Comparison of ENCODE assay signal across 14 cellular contexts in the genomic region with DNA sequence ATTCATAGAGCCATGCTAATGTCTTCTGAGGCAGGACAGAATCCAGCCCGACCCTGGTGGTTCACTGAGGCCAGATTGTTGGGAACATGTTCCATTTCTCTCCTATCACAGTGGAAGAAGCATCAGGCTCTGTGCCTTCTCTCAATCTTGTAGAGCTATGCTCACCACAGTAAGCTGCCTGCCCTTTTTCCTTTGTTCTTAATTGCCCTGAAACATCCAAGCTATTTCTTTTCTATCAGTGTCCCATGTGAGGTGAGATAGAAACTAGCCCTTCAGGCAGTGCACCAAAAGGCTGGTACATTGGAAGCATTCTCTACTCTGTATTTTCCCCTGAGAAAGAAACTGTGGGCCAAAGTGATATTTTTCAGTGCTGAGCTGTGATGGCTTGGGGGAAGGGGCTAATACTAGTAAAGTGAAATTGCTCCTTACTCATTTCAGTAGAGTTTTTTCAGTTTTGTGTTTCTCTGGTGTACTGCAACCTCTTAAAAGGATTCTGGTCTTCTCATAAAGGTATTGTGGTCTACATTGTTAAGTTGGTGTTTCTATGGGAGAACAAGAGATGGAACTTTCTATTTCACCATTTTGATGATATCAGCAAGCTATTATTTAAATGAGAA.
A peak's percentile ranks its signal among the peaks of the same experiment; 100 is the strongest.
DNase-seq lines count a peak whose midpoint lies in the region; ATAC-seq and TF ChIP-seq lines count a peak whose summit lies in the region.
"Had no signal": no experiment of that assay in that cellular context is flagged by ENCODE, and none has a peak within 500 bp of the region (broad histone marks: within the 10 kb centered on the region; RNA-seq: fewer than 3 reads in every experiment).

No MANE protein-coding gene starts in this region.

- H3K27me3 ChIP-seq in foreskin keratinocyte = no peaks in the 10 kb centered on the region
- no peaks in the 10 kb centered on the region for H3K27me3 ChIP-seq in WERI-Rb-1 (ENCODE audit: insufficient read depth, low read depth, severe bottlenecking)
- H3K27me3 ChIP-seq: heart left ventricle had no signal

- H3K4me3 ChIP-seq in GM12864 (ENCODE audit: low read depth, low read length) = no peak overlapping the region
- no peak overlapping the region for H3K4me3 ChIP-seq in WERI-Rb-1 (ENCODE audit: low read depth, low read length)
- H3K4me3 ChIP-seq: heart left ventricle had no signal

- ATAC-seq in GM19043 (IDR thresholded peaks at IDR 0.05; ENCODE audit: low read depth, unreplicated experiment) = peak; percentile 97
- peak; percentile 93 for ATAC-seq in HG02588 (IDR thresholded peaks at IDR 0.05; ENCODE audit: unreplicated experiment)
- peak; percentile 91 for ATAC-seq in HG03378 (IDR thresholded peaks at IDR 0.05; ENCODE audit: unreplicated experiment)
- no peak for ATAC-seq in foreskin keratinocyte
- ATAC-seq: heart left ventricle had no signal

- H3K27ac ChIP-seq in foreskin keratinocyte = no peak overlapping the region
- H3K27ac ChIP-seq in WERI-Rb-1 = no peak overlapping the region
- H3K27ac ChIP-seq: heart left ventricle had no signal

- H3K4me1 ChIP-seq in foreskin keratinocyte = no peaks in the 10 kb centered on the region
- H3K4me1 ChIP-seq: heart left ventricle had no signal

- TF ChIP-seq CTCF in GM12864 (IDR thresholded peaks at IDR 0.05; ENCODE audit: low read depth, low read length, missing control alignments) (no peak), foreskin keratinocyte (conservative IDR thresholded peaks at IDR 0.05) (no peak), WERI-Rb-1 (IDR thresholded peaks at IDR 0.05; ENCODE audit: low read depth, low read length) (no peak)

- H3K36me3 ChIP-seq in WERI-Rb-1 = no peaks in the 10 kb centered on the region
- H3K36me3 ChIP-seq: heart left ventricle had no signal

- DNase-seq in GM12864 (ENCODE audit: low read depth) (peak; percentile 31), foreskin keratinocyte (no peak), NCI-H1105 (lab: John Stamatoyannopoulos, UW) (no peak), WERI-Rb-1 (no peak)
- DNase-seq in activated T-helper 1 cell treated with anti-CD3 and anti-CD28 coated beads, Interleukin-12 subunit alpha, Interleukin-12 subunit beta, Interleukin-2, Interleukin-4 antibody, amounts not matched to agents 30 ng/mL and 10 ng/mL and 1 ng/mL, durations not matched to agents 14 hours and 24 hours and 36 hours (ENCODE audit: low spot score) = no peak
- DNase-seq: activated CD4-positive, CD25-positive, alpha-beta regulatory T cell; effector CD4-positive, alpha-beta T cell; heart left ventricle; retina had no signal

- H3K36me3 Mint-ChIP-seq in activated T-helper 1 cell treated with anti-CD3 and anti-CD28 coated beads, Interleukin-12 subunit alpha, Interleukin-12 subunit beta, Interleukin-2, Interleukin-4 antibody, amounts not matched to agents 30 ng/mL and 10 ng/mL and 1 ng/mL, durations not matched to agents 14 hours and 24 hours and 36 hours (ENCODE audit: low read depth) = no peaks in the 10 kb centered on the region

- no peak overlapping the region for H3K27ac Mint-ChIP-seq in activated T-helper 1 cell treated with anti-CD3 and anti-CD28 coated beads, Interleukin-12 subunit alpha, Interleukin-12 subunit beta, Interleukin-2, Interleukin-4 antibody, amounts not matched to agents 30 ng/mL and 10 ng/mL and 1 ng/mL, durations not matched to agents 14 hours and 24 hours and 36 hours
- H3K27ac Mint-ChIP-seq: activated naive CD4-positive, alpha-beta T cell treated with anti-CD3 and anti-CD28 coated beads, Interleukin-2, amount 50 U/mL, for 24 hours; B cell had no signal

- H3K9me3 Mint-ChIP-seq in activated T-helper 1 cell treated with anti-CD3 and anti-CD28 coated beads, Interleukin-12 subunit alpha, Interleukin-12 subunit beta, Interleukin-2, Interleukin-4 antibody, amounts not matched to agents 30 ng/mL and 10 ng/mL and 1 ng/mL, durations not matched to agents 14 hours and 24 hours and 36 hours = no peaks in the 10 kb centered on the region

- H3K4me1 Mint-ChIP-seq in activated T-helper 1 cell treated with anti-CD3 and anti-CD28 coated beads, Interleukin-12 subunit alpha, Interleukin-12 subunit beta, Interleukin-2, Interleukin-4 antibody, amounts not matched to agents 30 ng/mL and 10 ng/mL and 1 ng/mL, durations not matched to agents 14 hours and 24 hours and 36 hours (ENCODE audit: low read depth) = no peaks in the 10 kb centered on the region
- H3K4me1 Mint-ChIP-seq: activated naive CD4-positive, alpha-beta T cell treated with anti-CD3 and anti-CD28 coated beads, Interleukin-2, amount 50 U/mL, for 24 hours had no signal

- no peak overlapping the region for H3K4me3 Mint-ChIP-seq in activated T-helper 1 cell treated with anti-CD3 and anti-CD28 coated beads, Interleukin-12 subunit alpha, Interleukin-12 subunit beta, Interleukin-2, Interleukin-4 antibody, amounts not matched to agents 30 ng/mL and 10 ng/mL and 1 ng/mL, durations not matched to agents 14 hours and 24 hours and 36 hours
- H3K4me3 Mint-ChIP-seq: activated naive CD4-positive, alpha-beta T cell treated with anti-CD3 and anti-CD28 coated beads, Interleukin-2, amount 50 U/mL, for 24 hours; B cell had no signal

- no peaks in the 10 kb centered on the region for H3K9me3 ChIP-seq in WERI-Rb-1 (ENCODE audit: severe bottlenecking)

- intact Hi-C loops in activated T-helper 1 cell treated with anti-CD3 and anti-CD28 coated beads, Interleukin-12 subunit alpha, Interleukin-12 subunit beta, Interleukin-2, Interleukin-4 antibody, amounts not matched to agents 30 ng/mL and 10 ng/mL and 1 ng/mL, durations not matched to agents 14 hours and 24 hours and 36 hours (cut with micrococcal nuclease) = loop anchor here (1.0 kb wide), 2 partner anchors 31 to 96 kb away; no protein-coding TSS in a partner anchor

- no peaks in the 10 kb centered on the region for H3K27me3 Mint-ChIP-seq in activated T-helper 1 cell treated with anti-CD3 and anti-CD28 coated beads, Interleukin-12 subunit alpha, Interleukin-12 subunit beta, Interleukin-2, Interleukin-4 antibody, amounts not matched to agents 30 ng/mL and 10 ng/mL and 1 ng/mL, durations not matched to agents 14 hours and 24 hours and 36 hours (ENCODE audit: insufficient read depth)
- H3K27me3 Mint-ChIP-seq: activated naive CD4-positive, alpha-beta T cell treated with anti-CD3 and anti-CD28 coated beads, Interleukin-2, amount 50 U/mL, for 24 hours; B cell had no signal
